ENCODE assay signal across 8 cellular contexts in genomic region chr11:47186937-47187681, GRCh38. TPM values are rescaled to one million over a fixed set of nuclear protein-coding genes. Genes with fewer than 3 reads are reported as not detected.
DNase-seq lines count a peak whose midpoint lies in the region; ATAC-seq and TF ChIP-seq lines count a peak whose summit lies in the region.

No MANE protein-coding gene starts in this region.

- intact Hi-C loops in A673 (cut with micrococcal nuclease; ENCODE audit: unreplicated experiment) (loop anchor here (2.0 kb wide), 1 partner anchor 28 kb away; the partner anchor contains the start of gene DDB2), gastrocnemius medialis (cut with DNase I; ENCODE audit: low total_unique reads) (loop anchor here (1.0 to 10.0 kb wide), 7 partner anchors 27 to 822 kb away; partner anchors contain the start of genes ACP2, CELF1, DDB2 and FNBP4)

- DNase-seq in A673 (ENCODE audit: low spot score) (peak; percentile 90), SJSA1 (ENCODE audit: low read depth in 1 of 2, low spot score in 2 of 2) (no peak), brain microvascular endothelial cell (peak; percentile 36), gastrocnemius medialis (peak; percentile 76 to 90), NCI-H2029 treated with DMSO at 0.1 percent for 48 hours (lab: John Stamatoyannopoulos, UW) (no peak)

- in situ Hi-C loops in brain microvascular endothelial cell (cut with HindIII; ENCODE audit: low pct_ligation_motif_present, low sequenced_read_pairs) = no loop called here
- in situ Hi-C loops in gastrocnemius medialis (cut with MboI; ENCODE audit: low sequenced_read_pairs in 4 of 4) = loop anchor here in 1 of 4 donors (10.0 kb wide), 1 partner anchor 168 kb away; the partner anchor contains the start of gene MYBPC3

- POLR2A ChIA-PET in A673 (lab: Charles Lee; ENCODE audit: low non-redundant PET) = interaction anchor here (0.6 kb wide), 1 partner anchor 41 kb away, joined by 3 read pairs; no protein-coding TSS in a partner anchor

- peak; percentile 48; the same call in 1 of the 2 replicates for TF ChIP-seq CTCF in A673 (conservative IDR thresholded peaks at IDR 0.05; ENCODE audit: low read depth, low read length)
- no peak for TF ChIP-seq CTCF in brain microvascular endothelial cell (IDR thresholded peaks at IDR 0.05; ENCODE audit: low read depth, low read length, missing control alignments)
- peak in 2 of 5 experiments; percentile 11 to 21 for TF ChIP-seq CTCF in gastrocnemius medialis (IDR thresholded peaks at IDR 0.05 in 4 of 5, conservative IDR thresholded peaks at IDR 0.05 in 1 of 5)

- ATAC-seq in GM21528 (IDR thresholded peaks at IDR 0.05; ENCODE audit: low FRiP score, unreplicated experiment) (peak; percentile 34), gastrocnemius medialis (peak; percentile 42), GM21526 (IDR thresholded peaks at IDR 0.05; ENCODE audit: low FRiP score, unreplicated experiment) (no peak)

- H3K27ac ChIP-seq in A673 (ENCODE audit: low read depth, low read length, poor library complexity, severe bottlenecking) (peak overlapping the region; percentile 40), SJSA1 (no peak overlapping the region), brain microvascular endothelial cell (no peak overlapping the region), gastrocnemius medialis (peak overlapping the region; percentile 97 to 99 (median 98))

- H3K4me3 ChIP-seq in A673 (ENCODE audit: low read depth, low read length, poor library complexity, severe bottlenecking) = peak overlapping the region; percentile 58
- H3K4me3 ChIP-seq in SJSA1 = peak overlapping the region; percentile 89
- peak overlapping the region; percentile 68 for H3K4me3 ChIP-seq in brain microvascular endothelial cell (ENCODE audit: low read depth, low read length)
- H3K4me3 ChIP-seq in iPS-15b (ENCODE audit: low read depth, low read length) = peak overlapping the region; percentile 66
- H3K4me3 ChIP-seq in gastrocnemius medialis = peak overlapping the region; percentile 68 to 91 (median 84)

- CTCF ChIA-PET in A673 (lab: Charles Lee) = interaction anchor here (1.1 to 2.0 kb wide), 3 partner anchors 27 to 168 kb away, joined by 3 to 4 read pairs (median 4); partner anchors contain the start of gene DDB2

- peak; percentile 53 to 81 for TF ChIP-seq POLR2A in gastrocnemius medialis (IDR thresholded peaks at IDR 0.05)

- peaks cover 24% of the 10 kb centered on the region for H3K4me1 ChIP-seq in A673 (ENCODE audit: insufficient read depth, low read length, poor library complexity, severe bottlenecking)
- peaks cover 44% of the 10 kb centered on the region for H3K4me1 ChIP-seq in SJSA1 (replicated peaks)
- peaks cover 5% of the 10 kb centered on the region for H3K4me1 ChIP-seq in iPS-15b (ENCODE audit: control insufficient read depth, insufficient read depth, low read length)
- peaks cover 38 to 54% of the 10 kb centered on the region in 2 donors for H3K4me1 ChIP-seq in gastrocnemius medialis

- H3K9me3 ChIP-seq in A673 (ENCODE audit: low read depth, low read length, poor library complexity, severe bottlenecking) (no peaks in the 10 kb centered on the region), SJSA1 (replicated peaks) (0 out of 2 replicates have a peak, but pooled peaks cover 4% of the 10 kb centered on the region), iPS-15b (ENCODE audit: control insufficient read depth, insufficient read depth, low read length) (no peaks in the 10 kb centered on the region), gastrocnemius medialis (no peaks in the 10 kb centered on the region)

- H3K27me3 ChIP-seq in A673 (replicated peaks; ENCODE audit: insufficient read depth, low read depth, low read length, poor library complexity) (no peaks in the 10 kb centered on the region), SJSA1 (replicated peaks) (no peaks in the 10 kb centered on the region), brain microvascular endothelial cell (replicated peaks) (no peaks in the 10 kb centered on the region), iPS-15b (ENCODE audit: control insufficient read depth, insufficient read depth, low read length) (peaks cover 8% of the 10 kb centered on the region), gastrocnemius medialis (no peaks in the 10 kb centered on the region)

- H3K36me3 ChIP-seq in A673 (ENCODE audit: insufficient read depth, low read length, poor library complexity, severe bottlenecking) = no peaks in the 10 kb centered on the region
- H3K36me3 ChIP-seq in SJSA1 = peaks cover 8% of the 10 kb centered on the region
- no peaks in the 10 kb centered on the region for H3K36me3 ChIP-seq in brain microvascular endothelial cell (replicated peaks)
- peaks cover 5% of the 10 kb centered on the region for H3K36me3 ChIP-seq in iPS-15b (ENCODE audit: control insufficient read depth, insufficient read depth, low read length)
- H3K36me3 ChIP-seq in gastrocnemius medialis = no peaks in the 10 kb centered on the region

- peak overlapping the region; percentile 14 for H3K9ac ChIP-seq in iPS-15b (ENCODE audit: low read depth, low read length)

- BruUV-seq in A673 (replicated peaks; lab: Mats Ljungman, UMichigan) = no TSS peak

RNA-seq across cellular contexts. Expression of gene PACSIN3, which starts 0.9 kb away (rescaled TPM):
- total RNA-seq in A673 (2021) (32.0 and 50.9 TPM in 2 replicates), gastrocnemius medialis (100 to 1,000 TPM; 129 to 369 (median 205) TPM)
- total RNA-seq in SJSA1 (2014; rRNA removed; shearing (Covaris generic)) = 18.8 and 23.2 TPM in 2 replicates

RNA-seq across cellular contexts. Expression of gene ARFGAP2, which starts 10.4 kb away (rescaled TPM):
- total RNA-seq in A673 (2021) = 179 and 206 TPM in 2 replicates
- 58.5 and 134 TPM in 2 replicates for total RNA-seq in SJSA1 (2014; rRNA removed; shearing (Covaris generic))
- total RNA-seq in gastrocnemius medialis = 100 to 1,000 TPM; 120 to 165 (median 142) TPM

RNA-seq across cellular contexts. Expression of gene DDB2, which starts 27.7 kb away (rescaled TPM):
- 71.4 and 96.9 TPM in 2 replicates for total RNA-seq in A673 (2021)
- 41.3 and 63.5 TPM in 2 replicates for total RNA-seq in SJSA1 (2014; rRNA removed; shearing (Covaris generic))
- 10 to 100 TPM in 1 of 4 donors, 1 to 10 TPM in 3; 4.7 to 11.5 (median 7.1) TPM for total RNA-seq in gastrocnemius medialis

Comparison
In these comparisons a context has a peak if more than half of its experiments do, and no peak if none do; other contexts are left out.
1. DNase-seq: peak in A673 (single experiment), brain microvascular endothelial cell (single experiment) and gastrocnemius medialis (2 of 2); none in SJSA1 (0 of 2) and NCI-H2029 treated with DMSO at 0.1 percent for 48 hours (single experiment).
2. H3K27ac ChIP-seq: peak in A673 (single experiment) and gastrocnemius medialis (4 of 4); none in SJSA1 (single experiment) and brain microvascular endothelial cell (single experiment).
3. Peak in every context shown above with its lines, with median percentiles within 50 percentile points of each other: H3K4me3 ChIP-seq.